ENCODE assay signal across 15 cellular contexts in genomic region chr16:88356124-88356726, GRCh38.
"Had no signal": no experiment of that assay in that cellular context is flagged by ENCODE, and none has a peak within 500 bp of the region (broad histone marks: within the 10 kb centered on the region; RNA-seq: fewer than 3 reads in every experiment).

No MANE protein-coding gene starts in this region.

- H3K4me3 Mint-ChIP-seq: activated naive CD4-positive, alpha-beta T cell treated with anti-CD3 and anti-CD28 coated beads for 36 hours; activated naive CD8-positive, alpha-beta T cell treated with anti-CD3 and anti-CD28 coated beads, Interleukin-2, amount 50 U/mL, for 24 hours; dendritic cell treated with granulocyte-macrophage colony-stimulating factor and Interleukin-4, amounts not matched to agents 40 ng/mL and 50 ng/mL, for 4 days; immature natural killer cell; naive thymus-derived CD4-positive, alpha-beta T cell had no signal

- H3K4me1 Mint-ChIP-seq: activated naive CD8-positive, alpha-beta T cell treated with anti-CD3 and anti-CD28 coated beads, Interleukin-2, amount 50 U/mL, for 24 hours; immature natural killer cell; naive thymus-derived CD4-positive, alpha-beta T cell had no signal

- H3K27ac ChIP-seq: heart left ventricle, right atrium auricular region, vagina had no signal

- H3K4me1 ChIP-seq: heart left ventricle, right atrium auricular region, vagina had no signal

- H3K27ac Mint-ChIP-seq: activated naive CD4-positive, alpha-beta T cell treated with anti-CD3 and anti-CD28 coated beads for 36 hours; activated naive CD8-positive, alpha-beta T cell treated with anti-CD3 and anti-CD28 coated beads, Interleukin-2, amount 50 U/mL, for 24 hours; activated T-helper 2 cell treated with anti-CD3 and anti-CD28 coated beads, Interferon-gamma antibody, Interleukin-2, Interleukin-4, amounts not matched to agents 10 μg/mL and 5 μg/mL and 100 μg/mL, durations not matched to agents 14 hours and 24 hours and 36 hours; dendritic cell treated with granulocyte-macrophage colony-stimulating factor and Interleukin-4, amounts not matched to agents 40 ng/mL and 50 ng/mL, for 4 days; immature natural killer cell; naive thymus-derived CD4-positive, alpha-beta T cell had no signal

- H3K27me3 ChIP-seq: heart left ventricle, right atrium auricular region, vagina had no signal

- H3K9me3 Mint-ChIP-seq: activated naive CD4-positive, alpha-beta T cell treated with anti-CD3 and anti-CD28 coated beads for 36 hours; activated naive CD8-positive, alpha-beta T cell treated with anti-CD3 and anti-CD28 coated beads, Interleukin-2, amount 50 U/mL, for 24 hours; activated T-helper 2 cell treated with anti-CD3 and anti-CD28 coated beads, Interferon-gamma antibody, Interleukin-2, Interleukin-4, amounts not matched to agents 10 μg/mL and 5 μg/mL and 100 μg/mL, durations not matched to agents 14 hours and 24 hours and 36 hours; dendritic cell treated with granulocyte-macrophage colony-stimulating factor and Interleukin-4, amounts not matched to agents 40 ng/mL and 50 ng/mL, for 4 days; immature natural killer cell had no signal

- DNase-seq: activated CD4-positive, alpha-beta T cell treated with anti-CD3 and anti-CD28 coated beads, Interleukin-2, amount 50 U/mL, for 48 hours; activated naive CD4-positive, alpha-beta T cell treated with anti-CD3 and anti-CD28 coated beads for 36 hours; activated naive CD8-positive, alpha-beta T cell treated with anti-CD3 and anti-CD28 coated beads, Interleukin-2, amount 50 U/mL, for 24 hours; effector memory CD4-positive, alpha-beta T cell; immature natural killer cell; left colon; mammary epithelial cell; naive thymus-derived CD4-positive, alpha-beta T cell; stimulated activated CD4-positive, alpha-beta T cell treated with anti-CD3 and anti-CD28 coated beads, Interleukin-1b, Interleukin-23, amount 100 ng/mL, for 48 hours; T1000 had no signal

- ATAC-seq: activated naive CD8-positive, alpha-beta T cell treated with anti-CD3 and anti-CD28 coated beads, Interleukin-2, amount 50 U/mL, for 24 hours; heart left ventricle; left colon; naive thymus-derived CD4-positive, alpha-beta T cell had no signal

- H3K36me3 Mint-ChIP-seq: immature natural killer cell; naive thymus-derived CD4-positive, alpha-beta T cell had no signal

- H3K36me3 ChIP-seq: heart left ventricle, right atrium auricular region, vagina had no signal

- H3K4me3 ChIP-seq: heart left ventricle, right atrium auricular region, vagina had no signal

- H3K9me3 ChIP-seq: heart left ventricle, right atrium auricular region, vagina had no signal
